Comparison of ENCODE assay signal across 8 cellular contexts in genomic region chr7:148772297-148773089, GRCh38.
DNase-seq lines count a peak whose midpoint lies in the region; ATAC-seq, FAIRE-seq and TF ChIP-seq lines count a peak whose summit lies in the region.

No MANE protein-coding gene starts in this region.

- no peak overlapping the region for H3K27ac ChIP-seq in BLaER1
- no peak overlapping the region for H3K27ac ChIP-seq in pancreas

- no peak overlapping the region for H3K9ac ChIP-seq in BLaER1

- POLR2A ChIA-PET in activated naive CD8-positive, alpha-beta T cell treated with anti-CD3 and anti-CD28 coated beads, Interleukin-2, amount 10 ng/mL, durations not matched to agents 7 days and 5 days (lab: Charles Lee): interaction anchor here (0.7 to 2.8 kb wide), 3 partner anchors 73 to 215 kb away, joined by 3 to 12 read pairs (median 5); partner anchors contain the start of gene CUL1

- peak overlapping the region; percentile 69 for H3K4me2 ChIP-seq in BLaER1

- intact Hi-C loops in pancreas (cut with DNase I): no loop called here

- H3K9me3 Mint-ChIP-seq in activated naive CD8-positive, alpha-beta T cell treated with anti-CD3 and anti-CD28 coated beads, Interleukin-2, amount 10 ng/mL, durations not matched to agents 7 days and 5 days: no peaks in the 10 kb centered on the region
- H3K9me3 Mint-ChIP-seq in nephron progenitor cell: no peaks in the 10 kb centered on the region

- FAIRE-seq in pancreas (lab: Jason Lieb, UNC): no peak

- H3K4me1 Mint-ChIP-seq in activated naive CD8-positive, alpha-beta T cell treated with anti-CD3 and anti-CD28 coated beads, Interleukin-2, amount 10 ng/mL, durations not matched to agents 7 days and 5 days: peaks cover 25% of the 10 kb centered on the region
- H3K4me1 Mint-ChIP-seq in nephron progenitor cell: peaks cover 27% of the 10 kb centered on the region

- peaks cover 60% of the 10 kb centered on the region for H4K20me1 ChIP-seq in BLaER1

- DNase-seq in MG63 (peak; percentile 87), nephron progenitor cell (no peak), NCI-H510A (lab: John Stamatoyannopoulos, UW) (no peak), GM10266 (ENCODE audit: extremely low spot score) (no peak), pancreas (no peak)
- no peak for DNase-seq in activated naive CD8-positive, alpha-beta T cell treated with anti-CD3 and anti-CD28 coated beads, Interleukin-2, amount 10 ng/mL, durations not matched to agents 7 days and 5 days

- H3K27ac Mint-ChIP-seq in activated naive CD8-positive, alpha-beta T cell treated with anti-CD3 and anti-CD28 coated beads, Interleukin-2, amount 10 ng/mL, durations not matched to agents 7 days and 5 days: peak overlapping the region; percentile 92
- H3K27ac Mint-ChIP-seq in nephron progenitor cell: peak overlapping the region; percentile 52

- H3K4me3 Mint-ChIP-seq in activated naive CD8-positive, alpha-beta T cell treated with anti-CD3 and anti-CD28 coated beads, Interleukin-2, amount 10 ng/mL, durations not matched to agents 7 days and 5 days: peak overlapping the region; percentile 72
- H3K4me3 Mint-ChIP-seq in nephron progenitor cell: no peak overlapping the region

- H3K27me3 Mint-ChIP-seq in activated naive CD8-positive, alpha-beta T cell treated with anti-CD3 and anti-CD28 coated beads, Interleukin-2, amount 10 ng/mL, durations not matched to agents 7 days and 5 days: no peaks in the 10 kb centered on the region
- H3K27me3 Mint-ChIP-seq in nephron progenitor cell (ENCODE audit: low read depth, poor library complexity): no peaks in the 10 kb centered on the region

- TF ChIP-seq CTCF in nephron progenitor cell (IDR thresholded peaks at IDR 0.05) (no peak), GM10266 (IDR thresholded peaks at IDR 0.05; ENCODE audit: control insufficient read depth, insufficient read depth, low read depth, missing control alignments) (no peak), pancreas (IDR thresholded peaks at IDR 0.05) (no peak)

- H3K9me3 ChIP-seq in BLaER1 (no peaks in the 10 kb centered on the region), MG63 (no peaks in the 10 kb centered on the region), pancreas (no peaks in the 10 kb centered on the region)

- no peaks in the 10 kb centered on the region for H3K27me3 ChIP-seq in BLaER1
- H3K27me3 ChIP-seq in MG63: no peaks in the 10 kb centered on the region
- H3K27me3 ChIP-seq in pancreas: no peaks in the 10 kb centered on the region

- WGBS in pancreas, 2 donors: 90 to 94% methylated on average over 8 of the region's 8 CpGs

- H3K4me1 ChIP-seq in BLaER1 (peaks cover 22% of the 10 kb centered on the region), pancreas (no peaks in the 10 kb centered on the region)

- peaks cover 26% of the 10 kb centered on the region for H3K36me3 Mint-ChIP-seq in activated naive CD8-positive, alpha-beta T cell treated with anti-CD3 and anti-CD28 coated beads, Interleukin-2, amount 10 ng/mL, durations not matched to agents 7 days and 5 days
- H3K36me3 Mint-ChIP-seq in nephron progenitor cell (ENCODE audit: low read depth): peaks cover 49% of the 10 kb centered on the region

- peaks cover 87% of the 10 kb centered on the region for H3K36me3 ChIP-seq in BLaER1
- H3K36me3 ChIP-seq in MG63: peaks cover 11% of the 10 kb centered on the region
- peaks cover 0 to 43% (median 0%) of the 10 kb centered on the region in 3 donors for H3K36me3 ChIP-seq in pancreas

- no peak for ATAC-seq in activated naive CD8-positive, alpha-beta T cell treated with anti-CD3 and anti-CD28 coated beads, Interleukin-2, amount 10 ng/mL, durations not matched to agents 7 days and 5 days (ENCODE audit: low read depth)
- no peak for ATAC-seq in pancreas
- ATAC-seq in GM18519 (IDR thresholded peaks at IDR 0.05; ENCODE audit: low FRiP score, unreplicated experiment): no peak

- H3K4me3 ChIP-seq in BLaER1 (no peak overlapping the region), MG63 (no peak overlapping the region), pancreas (no peak overlapping the region)
